Comparison of ENCODE assay signal across 11 cellular contexts in the genomic region with DNA sequence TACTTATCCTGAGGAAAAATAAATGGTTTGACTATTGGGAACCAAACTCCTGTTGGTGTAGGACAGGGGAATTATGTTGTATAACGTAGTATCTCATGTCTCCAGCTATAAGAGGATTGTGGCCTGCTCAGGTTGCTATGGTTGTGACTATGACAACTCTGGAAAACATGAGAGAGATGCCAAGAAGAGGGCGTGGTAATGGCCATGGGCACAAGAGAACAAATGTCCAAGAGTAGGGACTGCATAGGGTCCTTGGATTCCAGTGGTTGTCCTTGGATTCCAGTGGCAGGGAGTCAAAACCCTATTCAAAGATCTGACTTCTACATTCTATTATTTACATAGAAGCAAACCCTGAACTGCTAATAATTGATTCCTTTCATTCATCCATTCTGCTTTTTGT. TPM values are rescaled to one million over a fixed set of nuclear protein-coding genes. Genes with fewer than 3 reads are reported as not detected.
A peak's percentile ranks its signal among the peaks of the same experiment; 100 is the strongest.
DNase-seq lines count a peak whose midpoint lies in the region; ATAC-seq, FAIRE-seq and TF ChIP-seq lines count a peak whose summit lies in the region.
"Had no signal": no experiment of that assay in that cellular context is flagged by ENCODE, and none has a peak within 500 bp of the region (broad histone marks: within the 10 kb centered on the region; RNA-seq: fewer than 3 reads in every experiment).

No MANE protein-coding gene starts in this region.

- H3K4me1 ChIP-seq in HepG2 (ENCODE audit: insufficient read depth, low read length) = peaks cover 16% of the 10 kb centered on the region
- H3K4me1 ChIP-seq in right lobe of liver = no peaks in the 10 kb centered on the region
- peaks cover 0 to 3% of the 10 kb centered on the region in 2 experiments; a peak in 2 of 5 replicates for H3K4me1 ChIP-seq in K562 (replicated peaks in 1 of 2; ENCODE audit: control insufficient read depth in 2 of 2, insufficient read depth in 2 of 2, low read length in 2 of 2)
- no peaks in the 10 kb centered on the region for H3K4me1 ChIP-seq in left lung

- H3K9me3 Mint-ChIP-seq in glutamatergic neuron (ENCODE audit: unreplicated experiment) = no peaks in the 10 kb centered on the region
- H3K9me3 Mint-ChIP-seq: activated T-helper 1 cell treated with anti-CD3 and anti-CD28 coated beads, Interleukin-12 subunit alpha, Interleukin-12 subunit beta, Interleukin-2, Interleukin-4 antibody, amounts not matched to agents 30 ng/mL and 10 ng/mL and 1 ng/mL, durations not matched to agents 14 hours and 24 hours and 36 hours had no signal

- in situ Hi-C loops in HepG2 (cut with HindIII; ENCODE audit: extremely low pct_ligation_motif_present, low pct_unique_long_range_greater_than_20kb) = no loop called here
- in situ Hi-C loops in K562 (cut with MboI) = no loop called here
- in situ Hi-C loops in GM13976 (cut with MboI; ENCODE audit: low sequenced_read_pairs, unreplicated experiment) = no loop called here

- H3K9me1 ChIP-seq in K562 (ENCODE audit: control insufficient read depth, insufficient read depth, low read length) = no peaks in the 10 kb centered on the region

- no peaks in the 10 kb centered on the region for H3K27me3 Mint-ChIP-seq in glutamatergic neuron (ENCODE audit: unreplicated experiment)

- TF ChIP-seq POLR2A in HepG2 (IDR thresholded peaks at IDR 0.05; ENCODE audit: insufficient read depth in 1 of 2, low read depth in 2 of 2, low read length in 2 of 2) = no peak
- TF ChIP-seq POLR2A in right lobe of liver (IDR thresholded peaks at IDR 0.05) = no peak
- no peak for TF ChIP-seq POLR2A in K562 (conservative IDR thresholded peaks at IDR 0.05)

- H3K4me2 ChIP-seq in HepG2 (ENCODE audit: low read depth, low read length) (no peak overlapping the region), K562 (ENCODE audit: insufficient read depth, low read length) (no peak overlapping the region)

- H3K27me3 ChIP-seq in HepG2 (ENCODE audit: control insufficient read depth in 1 of 2, insufficient read depth in 2 of 2, low read length in 2 of 2) (no peaks in the 10 kb centered on the region), right lobe of liver (no peaks in the 10 kb centered on the region), K562 (ENCODE audit: control insufficient read depth in 2 of 2, insufficient read depth in 2 of 2, low read length in 2 of 2) (no peaks in the 10 kb centered on the region), left lung (no peaks in the 10 kb centered on the region)

- H3K9ac ChIP-seq in HepG2 (ENCODE audit: insufficient read depth, low read depth, low read length) (no peak overlapping the region), K562 (ENCODE audit: insufficient read depth in 1 of 2, low read depth in 2 of 2, low read length in 2 of 2) (no peak overlapping the region)

- TF ChIP-seq EP300 in HepG2 (IDR thresholded peaks at IDR 0.05; ENCODE audit: low read depth in 2 of 2, low read length in 2 of 2) (no peak), HepG2 (CRISPR knock-in tag; IDR thresholded peaks at IDR 0.05; ENCODE audit: borderline replicate concordance) (no peak), K562 (IDR thresholded peaks at IDR 0.05; ENCODE audit: low read length) (no peak)

- H3K36me3 Mint-ChIP-seq in glutamatergic neuron (ENCODE audit: unreplicated experiment) = no peaks in the 10 kb centered on the region

- DNase-seq in HepG2 (ENCODE audit: low spot score) = peak; percentile 26
- no peak for DNase-seq in right lobe of liver
- no peak for DNase-seq in K562 (ENCODE audit: extremely low read depth in 1 of 4, low spot score in 3 of 4)
- DNase-seq in left lung = no peak
- DNase-seq in GM13976 (ENCODE audit: low spot score) = no peak
- DNase-seq in COLO668 (lab: John Stamatoyannopoulos, UW; ENCODE audit: unreplicated experiment) = no peak
- DNase-seq in OCI-M1 (lab: John Stamatoyannopoulos, UW) = no peak
- DNase-seq in glutamatergic neuron = no peak
- DNase-seq: effector CD8-positive, alpha-beta T cell had no signal

- H3K27ac Mint-ChIP-seq in glutamatergic neuron (ENCODE audit: unreplicated experiment) = no peak overlapping the region
- H3K27ac Mint-ChIP-seq: activated T-helper 1 cell treated with anti-CD3 and anti-CD28 coated beads, Interleukin-12 subunit alpha, Interleukin-12 subunit beta, Interleukin-2, Interleukin-4 antibody, amounts not matched to agents 30 ng/mL and 10 ng/mL and 1 ng/mL, durations not matched to agents 14 hours and 24 hours and 36 hours had no signal

- H3K9me3 ChIP-seq in HepG2 (ENCODE audit: low read length) (no peaks in the 10 kb centered on the region), right lobe of liver (no peaks in the 10 kb centered on the region), K562 (replicated peaks; ENCODE audit: control insufficient read depth, insufficient read depth, low read depth, low read length) (no peaks in the 10 kb centered on the region), left lung (no peaks in the 10 kb centered on the region)

- FAIRE-seq in HepG2 (lab: Jason Lieb, UNC) (no peak), K562 (lab: Jason Lieb, UNC) (no peak)
- FAIRE-seq: urothelium cell line had no signal

- TF ChIP-seq CTCF in HepG2 (CRISPR knock-in tag; IDR thresholded peaks at IDR 0.05) (no peak), right lobe of liver (IDR thresholded peaks at IDR 0.05) (no peak), K562 (IDR thresholded peaks at IDR 0.05 in 2 of 3, conservative IDR thresholded peaks at IDR 0.05 in 1 of 3; ENCODE audit: insufficient read depth in 2 of 3, low read depth in 1 of 3, low read length in 3 of 3) (no peak), left lung (IDR thresholded peaks at IDR 0.05) (no peak), GM13976 (IDR thresholded peaks at IDR 0.05; ENCODE audit: borderline replicate concordance, control extremely low read depth, extremely low read depth, insufficient read depth, missing control alignments) (no peak), glutamatergic neuron (IDR thresholded peaks at IDR 0.05; ENCODE audit: partially characterized antibody, unreplicated experiment) (no peak)

- H4K20me1 ChIP-seq in HepG2 (ENCODE audit: insufficient read depth, low read length) = no peaks in the 10 kb centered on the region
- no peaks in the 10 kb centered on the region for H4K20me1 ChIP-seq in K562 (replicated peaks; ENCODE audit: control insufficient read depth, insufficient read depth, low read length)

- H3K4me3 ChIP-seq in HepG2 (replicated peaks in 1 of 3; ENCODE audit: insufficient read depth in 1 of 3, low read depth in 2 of 3, low read length in 3 of 3) (no peak overlapping the region), right lobe of liver (no peak overlapping the region), K562 (no peak overlapping the region), left lung (no peak overlapping the region)

- CTCF ChIA-PET in HepG2 (lab: Yijun Ruan, JAX; ENCODE audit: low intra/inter-chr PET ratio, low total read pairs) (no interaction called here), K562 (lab: Yijun Ruan, JAX; ENCODE audit: low intra/inter-chr PET ratio) (no interaction called here)

- peaks cover 6% of the 10 kb centered on the region for H3K4me1 Mint-ChIP-seq in glutamatergic neuron (ENCODE audit: low read depth, unreplicated experiment)

- TF ChIP-seq RAD21 in HepG2 (CRISPR knock-in tag; IDR thresholded peaks at IDR 0.05) (no peak), K562 (CRISPR knock-in tag; conservative IDR thresholded peaks at IDR 0.05 in 1 of 2, IDR thresholded peaks at IDR 0.05 in 1 of 2) (no peak)

- POLR2A ChIA-PET in HepG2 (lab: Yijun Ruan, JAX) = no interaction called here
- POLR2A ChIA-PET in K562 (lab: Yijun Ruan, JAX) = no interaction called here

- H2AFZ ChIP-seq in HepG2 (ENCODE audit: low read length) = no peak overlapping the region
- no peak overlapping the region for H2AFZ ChIP-seq in K562 (ENCODE audit: low read depth, low read length)

- ATAC-seq in HepG2 (peak; percentile 35; the same call in 2 of the 3 replicates), right lobe of liver (no peak), K562 (no peak), left lung (peak; percentile 79)

- H3K27ac ChIP-seq in HepG2 (ENCODE audit: extremely low read length, insufficient read depth, low read length) = no peak overlapping the region
- H3K27ac ChIP-seq in right lobe of liver = no peak overlapping the region
- no peak overlapping the region for H3K27ac ChIP-seq in K562 (ENCODE audit: extremely low read depth, low read depth, low read length)
- H3K27ac ChIP-seq in left lung = peak overlapping the region in 1 of 2 donors; percentile 8

- BruUV-seq in HepG2 (replicated peaks; lab: Mats Ljungman, UMichigan) = no TSS peak
- no TSS peak for BruUV-seq in K562 (replicated peaks; lab: Mats Ljungman, UMichigan)

- intact Hi-C loops in HepG2 (cut with micrococcal nuclease; ENCODE audit: unreplicated experiment) (no loop called here), right lobe of liver (cut with DNase I) (no loop called here), K562 (cut with micrococcal nuclease) (no loop called here), left lung (cut with DNase I) (no loop called here)

- 17% methylated on average over 2 of the region's 2 CpGs for WGBS in HepG2 (ENCODE audit: low lambda C conversion rate)
- 77% methylated on average over 2 of the region's 2 CpGs for WGBS in right lobe of liver (ENCODE audit: insufficient coverage, low coverage, low lambda C conversion rate, missing lambda C conversion rate)
- WGBS in K562 (ENCODE audit: insufficient coverage, low coverage, missing lambda C conversion rate) = 38% methylated on average over 2 of the region's 2 CpGs

- H3K79me2 ChIP-seq in HepG2 (ENCODE audit: insufficient read depth, low read length) = no peaks in the 10 kb centered on the region
- no peaks in the 10 kb centered on the region for H3K79me2 ChIP-seq in K562 (ENCODE audit: control insufficient read depth, insufficient read depth, low read length)

- H3K36me3 ChIP-seq in HepG2 (replicated peaks in 1 of 2; ENCODE audit: control insufficient read depth in 1 of 2, insufficient read depth in 2 of 2, low read length in 2 of 2) = no peaks in the 10 kb centered on the region
- no peaks in the 10 kb centered on the region for H3K36me3 ChIP-seq in right lobe of liver
- no peaks in the 10 kb centered on the region for H3K36me3 ChIP-seq in K562 (ENCODE audit: control insufficient read depth, insufficient read depth, low read length)
- no peaks in the 10 kb centered on the region for H3K36me3 ChIP-seq in left lung

- H3K4me3 Mint-ChIP-seq in glutamatergic neuron (ENCODE audit: unreplicated experiment) = no peak overlapping the region
- H3K4me3 Mint-ChIP-seq: activated T-helper 1 cell treated with anti-CD3 and anti-CD28 coated beads, Interleukin-12 subunit alpha, Interleukin-12 subunit beta, Interleukin-2, Interleukin-4 antibody, amounts not matched to agents 30 ng/mL and 10 ng/mL and 1 ng/mL, durations not matched to agents 14 hours and 24 hours and 36 hours had no signal

RNA-seq across cellular contexts. Expression of a gene that starts 6.8 kb away (rescaled TPM):
- total RNA-seq in HepG2 (2016; rRNA removed; fragmentation: Illumina TruSeq; extraction: Trizol) = 4.0 and 6.8 TPM in 2 replicates
- 5.0 and 5.6 TPM in 2 replicates for total RNA-seq in HepG2 (2016; cell fraction: cytosol; rRNA removed; fragmentation: Illumina TruSeq; extraction: Trizol; ENCODE audit: low read depth)
- total RNA-seq in HepG2 (2016; cell fraction: insoluble cytoplasmic fraction; rRNA removed; fragmentation: Illumina TruSeq; extraction: Trizol) = 3.6 and 6.8 TPM in 2 replicates
- 2.5 TPM in 2 replicates for total RNA-seq in HepG2 (2016; cell fraction: membrane; rRNA removed; fragmentation: Illumina TruSeq; extraction: Trizol)
- total RNA-seq in HepG2 (2016; cell fraction: nucleus; rRNA removed; fragmentation: Illumina TruSeq; extraction: Trizol) = 8.2 and 8.3 TPM in 2 replicates
- 3.9 and 4.1 TPM in 2 replicates for polyA plus RNA-seq in HepG2 (2011; rRNA removed)
- 1.1 and 1.8 TPM in 2 replicates for polyA plus RNA-seq in HepG2 (2011; cell fraction: cytosol; rRNA removed)
- 2.5 and 4.6 TPM in 2 replicates for polyA plus RNA-seq in HepG2 (2011; cell fraction: nucleus; rRNA removed)
- polyA plus RNA-seq in HepG2 (2012) = 4.6 TPM in 2 replicates
- polyA plus RNA-seq in HepG2 (2016; cell fraction: cytosol; fragmentation: Illumina TruSeq; extraction: Trizol; ENCODE audit: low read depth) = 0.23 and 0.25 TPM in 2 replicates
- 8.2 and 8.5 TPM in 2 replicates for polyA plus RNA-seq in HepG2 (2016; cell fraction: insoluble cytoplasmic fraction; fragmentation: Illumina TruSeq; extraction: Trizol; ENCODE audit: low read depth)
- 0.68 and 0.73 TPM in 2 replicates for polyA plus RNA-seq in HepG2 (2016; cell fraction: membrane; fragmentation: Illumina TruSeq; extraction: Trizol; ENCODE audit: low read depth)
- 11.2 and 12.5 TPM in 2 replicates for polyA plus RNA-seq in HepG2 (2016; cell fraction: nucleus; fragmentation: Illumina TruSeq; extraction: Trizol; ENCODE audit: insufficient read depth, low read depth)
- 8.6 and 10.3 TPM in 2 replicates for polyA minus RNA-seq in HepG2 (2011; rRNA and poly(A)+ RNA removed; ENCODE audit: low replicate concordance)
- 12.0 and 13.8 TPM in 2 replicates for polyA minus RNA-seq in HepG2 (2011; cell fraction: cytosol; rRNA and poly(A)+ RNA removed)
- 14.9 and 18.5 TPM in 2 replicates for polyA minus RNA-seq in HepG2 (2011; cell fraction: nucleus; rRNA and poly(A)+ RNA removed)
- total RNA-seq in right lobe of liver = 10 to 100 TPM in 1 of 6 experiments, 1 to 10 TPM in 5; 4.4 to 13.0 (median 6.5) TPM
- total RNA-seq in K562 (2011; cell fraction: chromatin; rRNA removed; ENCODE audit: low replicate concordance) = 27.1 and 74.0 TPM in 2 replicates
- total RNA-seq in K562 (2011; cell fraction: nucleolus; rRNA removed) = 8.3 and 14.1 TPM in 2 replicates
- total RNA-seq in K562 (2011; cell fraction: nucleoplasm; rRNA removed) = 36.4 and 73.0 TPM in 2 replicates
- 10.7 and 11.3 TPM in 2 replicates for total RNA-seq in K562 (2014; rRNA removed)
- 28.5 and 33.3 TPM in 2 replicates for total RNA-seq in K562 (2014; rRNA removed; fragmentation: Illumina TruSeq; extraction: Trizol)
- 15.1 and 16.8 TPM in 2 replicates for total RNA-seq in K562 (2015; rRNA removed; fragmentation: Illumina TruSeq; extraction: Trizol)
- 37.8 and 40.1 TPM in 2 replicates for total RNA-seq in K562 (2021)
- polyA plus RNA-seq in K562 (2011; rRNA removed) = 28.9 and 34.8 TPM in 2 replicates
- 5.8 and 13.9 TPM in 2 replicates for polyA plus RNA-seq in K562 (2011; cell fraction: cytosol; rRNA removed)
- 16.0 and 17.9 TPM in 2 replicates for polyA plus RNA-seq in K562 (2011; cell fraction: nucleus; rRNA removed)
- 15.0 and 21.1 TPM in 2 replicates for polyA plus RNA-seq in K562 (2012)
- polyA plus RNA-seq in K562 (2014; fragmentation: Illumina TruSeq; extraction: Trizol) = 25.2 and 27.2 TPM in 2 replicates
- 1 to 10 TPM; 8.4 to 9.3 TPM for polyA plus RNA-seq in K562 (2014; fragmentation: Nextera tagmentation; extraction: Ambion mirVana)
- 19.0 and 20.4 TPM in 2 replicates for polyA plus RNA-seq in K562 (2014; rRNA removed)
- polyA minus RNA-seq in K562 (2011; rRNA and poly(A)+ RNA removed) = 83.9 and 88.8 TPM in 2 replicates
- polyA minus RNA-seq in K562 (2011; cell fraction: cytosol; rRNA and poly(A)+ RNA removed) = 47.3 and 83.2 TPM in 2 replicates
- polyA minus RNA-seq in K562 (2011; cell fraction: nucleus; rRNA and poly(A)+ RNA removed) = 17.4 and 27.4 TPM in 2 replicates
- 10 to 100 TPM; 28.3 to 33.6 TPM for total RNA-seq in left lung
- total RNA-seq in glutamatergic neuron (ENCODE audit: unreplicated experiment) = 24.6 TPM

RNA-seq across cellular contexts. Expression of a gene that starts 55.7 kb away (rescaled TPM):
- total RNA-seq in HepG2 (2016; rRNA removed; fragmentation: Illumina TruSeq; extraction: Trizol) (103 and 129 TPM in 2 replicates), right lobe of liver (10 to 100 TPM; 26.8 to 42.2 (median 34.2) TPM), K562 (2014; rRNA removed) (54.0 and 57.8 TPM in 2 replicates), K562 (2014; rRNA removed; fragmentation: Illumina TruSeq; extraction: Trizol) (105 and 116 TPM in 2 replicates), K562 (2015; rRNA removed; fragmentation: Illumina TruSeq; extraction: Trizol) (75.1 and 76.0 TPM in 2 replicates), K562 (2021) (83.5 and 84.9 TPM in 2 replicates), left lung (10 to 100 TPM; 60.3 to 74.5 TPM), glutamatergic neuron (ENCODE audit: unreplicated experiment) (61.1 TPM)
- total RNA-seq in HepG2 (2016; cell fraction: cytosol; rRNA removed; fragmentation: Illumina TruSeq; extraction: Trizol; ENCODE audit: low read depth) = 14.7 and 16.8 TPM in 2 replicates
- total RNA-seq in HepG2 (2016; cell fraction: insoluble cytoplasmic fraction; rRNA removed; fragmentation: Illumina TruSeq; extraction: Trizol) = 101 and 129 TPM in 2 replicates
- 43.8 and 46.7 TPM in 2 replicates for total RNA-seq in HepG2 (2016; cell fraction: membrane; rRNA removed; fragmentation: Illumina TruSeq; extraction: Trizol)
- total RNA-seq in HepG2 (2016; cell fraction: nucleus; rRNA removed; fragmentation: Illumina TruSeq; extraction: Trizol) = 46.5 and 52.3 TPM in 2 replicates
- polyA plus RNA-seq in HepG2 (2011; rRNA removed) (48.3 and 66.5 TPM in 2 replicates), K562 (2011; rRNA removed) (74.4 and 98.8 TPM in 2 replicates), K562 (2014; fragmentation: Illumina TruSeq; extraction: Trizol) (75.0 and 87.5 TPM in 2 replicates), K562 (2014; fragmentation: Nextera tagmentation; extraction: Ambion mirVana) (10 to 100 TPM; 33.0 to 36.8 TPM), K562 (2014; rRNA removed) (60.9 and 69.5 TPM in 2 replicates)
- 27.0 and 38.1 TPM in 2 replicates for polyA plus RNA-seq in HepG2 (2011; cell fraction: cytosol; rRNA removed)
- polyA plus RNA-seq in HepG2 (2011; cell fraction: nucleus; rRNA removed) = 17.7 and 23.5 TPM in 2 replicates
- polyA plus RNA-seq in HepG2 (2012) = 44.1 and 52.7 TPM in 2 replicates
- polyA plus RNA-seq in HepG2 (2016; cell fraction: cytosol; fragmentation: Illumina TruSeq; extraction: Trizol; ENCODE audit: low read depth) = 10.1 and 11.7 TPM in 2 replicates
- polyA plus RNA-seq in HepG2 (2016; cell fraction: insoluble cytoplasmic fraction; fragmentation: Illumina TruSeq; extraction: Trizol; ENCODE audit: low read depth) = 120 and 122 TPM in 2 replicates
- polyA plus RNA-seq in HepG2 (2016; cell fraction: membrane; fragmentation: Illumina TruSeq; extraction: Trizol; ENCODE audit: low read depth) = 23.5 and 26.4 TPM in 2 replicates
- 77.4 and 82.2 TPM in 2 replicates for polyA plus RNA-seq in HepG2 (2016; cell fraction: nucleus; fragmentation: Illumina TruSeq; extraction: Trizol; ENCODE audit: insufficient read depth, low read depth)
- 15.2 and 22.8 TPM in 2 replicates for polyA minus RNA-seq in HepG2 (2011; rRNA and poly(A)+ RNA removed; ENCODE audit: low replicate concordance)
- 37.9 and 38.2 TPM in 2 replicates for polyA minus RNA-seq in HepG2 (2011; cell fraction: cytosol; rRNA and poly(A)+ RNA removed)
- 28.3 and 37.0 TPM in 2 replicates for polyA minus RNA-seq in HepG2 (2011; cell fraction: nucleus; rRNA and poly(A)+ RNA removed)
- 31.8 and 59.1 TPM in 2 replicates for total RNA-seq in K562 (2011; cell fraction: chromatin; rRNA removed; ENCODE audit: low replicate concordance)
- 19.3 and 21.4 TPM in 2 replicates for total RNA-seq in K562 (2011; cell fraction: nucleolus; rRNA removed)
- 34.1 and 46.1 TPM in 2 replicates for total RNA-seq in K562 (2011; cell fraction: nucleoplasm; rRNA removed)
- 24.6 and 38.1 TPM in 2 replicates for polyA plus RNA-seq in K562 (2011; cell fraction: cytosol; rRNA removed)
- polyA plus RNA-seq in K562 (2011; cell fraction: nucleus; rRNA removed) = 27.4 and 34.1 TPM in 2 replicates
- polyA plus RNA-seq in K562 (2012) = 52.6 and 68.4 TPM in 2 replicates
- polyA minus RNA-seq in K562 (2011; rRNA and poly(A)+ RNA removed) = 119 and 121 TPM in 2 replicates
- polyA minus RNA-seq in K562 (2011; cell fraction: cytosol; rRNA and poly(A)+ RNA removed) = 33.0 and 47.5 TPM in 2 replicates
- polyA minus RNA-seq in K562 (2011; cell fraction: nucleus; rRNA and poly(A)+ RNA removed) = 15.5 and 22.8 TPM in 2 replicates

Comparison
In these comparisons a context has a peak if more than half of its experiments do, and no peak if none do; other contexts are left out.
1. ATAC-seq: peak in HepG2 (single experiment) and left lung (single experiment); none in right lobe of liver (0 of 4) and K562 (single experiment).